9 cellular contexts compared by ENCODE assay signal in the genomic region with DNA sequence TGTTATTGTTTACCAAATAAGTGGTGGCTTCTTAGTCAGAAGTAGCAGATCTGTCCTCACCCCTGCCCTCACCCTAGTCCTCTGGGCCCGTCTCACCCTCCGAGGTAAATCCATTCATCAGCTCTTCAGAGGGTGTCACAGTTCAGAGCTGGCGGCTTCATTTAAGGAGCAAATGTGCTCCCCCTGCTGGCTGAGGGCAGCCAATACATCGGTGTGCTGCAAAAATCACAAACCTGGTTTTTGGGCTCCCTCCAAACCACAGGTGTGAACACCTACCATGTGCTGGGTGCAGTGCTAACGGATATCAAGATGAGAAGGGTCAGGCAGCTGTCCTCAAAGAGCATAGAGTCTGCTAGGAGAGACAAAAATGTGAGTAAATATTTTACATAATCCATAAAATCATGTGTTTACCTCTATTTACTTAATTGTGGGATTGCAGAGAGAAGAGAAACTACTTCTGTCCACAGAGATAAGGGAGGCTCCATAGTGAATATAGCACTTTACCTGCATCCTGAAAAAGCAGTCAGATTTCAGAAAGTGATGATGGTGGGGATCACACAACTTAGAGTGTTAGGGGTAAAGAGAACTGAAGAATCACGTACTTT. TPM values are rescaled to one million over a fixed set of nuclear protein-coding genes. Genes with fewer than 3 reads are reported as not detected.
DNase-seq lines count a peak whose midpoint lies in the region; ATAC-seq and TF ChIP-seq lines count a peak whose summit lies in the region.
"Had no signal": no experiment of that assay in that cellular context is flagged by ENCODE, and none has a peak within 500 bp of the region (broad histone marks: within the 10 kb centered on the region; RNA-seq: fewer than 3 reads in every experiment).

No MANE protein-coding gene starts in this region.

- H3K27ac Mint-ChIP-seq in activated CD4-positive, alpha-beta T cell treated with anti-CD3 and anti-CD28 coated beads for 36 hours: no peak overlapping the region
- no peak overlapping the region for H3K27ac Mint-ChIP-seq in chondrocyte (ENCODE audit: unreplicated experiment)

- H3K27me3 ChIP-seq in right lobe of liver: no peaks in the 10 kb centered on the region

- H3K9me3 ChIP-seq in right lobe of liver: no peaks in the 10 kb centered on the region

- CTCF ChIA-PET in HEK293T (lab: Yijun Ruan, JAX): interaction anchor here (0.6 to 1.9 kb wide), 9 partner anchors 9 to 151 kb away, joined by 3 to 9 read pairs (median 4); no protein-coding TSS in a partner anchor
- CTCF ChIA-PET in activated CD4-positive, alpha-beta T cell treated with anti-CD3 and anti-CD28 coated beads for 36 hours (lab: Charles Lee): interaction anchor here (0.5 to 4.6 kb wide), 23 partner anchors 9 to 369 kb away, joined by 3 to 41 read pairs (median 4); no protein-coding TSS in a partner anchor

- H3K4me3 ChIP-seq in right lobe of liver: no peak overlapping the region

- H3K27me3 Mint-ChIP-seq in activated CD4-positive, alpha-beta T cell treated with anti-CD3 and anti-CD28 coated beads for 36 hours: peaks cover 24% of the 10 kb centered on the region
- peaks cover 63% of the 10 kb centered on the region for H3K27me3 Mint-ChIP-seq in chondrocyte (ENCODE audit: low read depth)

- POLR2A ChIA-PET in HEK293T (lab: Yijun Ruan, JAX): no interaction called here
- POLR2A ChIA-PET in activated CD4-positive, alpha-beta T cell treated with anti-CD3 and anti-CD28 coated beads for 36 hours (lab: Charles Lee): interaction anchor here (0.6 kb wide), 1 partner anchor 9 kb away, joined by 3 read pairs; no protein-coding TSS in a partner anchor

- DNase-seq in DMS153 (lab: John Stamatoyannopoulos, UW): peak; percentile 66
- DNase-seq in HEK293T (ENCODE audit: extremely low spot score): peak; percentile 82
- DNase-seq in NCI-H2227 (lab: John Stamatoyannopoulos, UW; ENCODE audit: unreplicated experiment): peak; percentile 76
- DNase-seq in activated CD4-positive, alpha-beta T cell treated with anti-CD3 and anti-CD28 coated beads for 36 hours: peak; percentile 80
- no peak for DNase-seq in chondrocyte (ENCODE audit: low spot score)
- peak; percentile 47 to 61 (median 59) for DNase-seq in right lobe of liver
- DNase-seq in stimulated activated CD8-positive, alpha-beta memory T cell treated with anti-CD3 and anti-CD28 coated beads, Interleukin-12 subunit alpha, Interleukin-12 subunit beta, amount 100 ng/mL, for 1 hour (ENCODE audit: low read depth): peak; percentile 42

- no peak for TF ChIP-seq POLR2A in right lobe of liver (IDR thresholded peaks at IDR 0.05)

- no peaks in the 10 kb centered on the region for H3K36me3 Mint-ChIP-seq in activated CD4-positive, alpha-beta T cell treated with anti-CD3 and anti-CD28 coated beads for 36 hours (ENCODE audit: low read depth)
- no peaks in the 10 kb centered on the region for H3K36me3 Mint-ChIP-seq in chondrocyte (ENCODE audit: low read depth)

- H3K36me3 ChIP-seq in right lobe of liver: no peaks in the 10 kb centered on the region

- H3K4me1 Mint-ChIP-seq in activated CD4-positive, alpha-beta T cell treated with anti-CD3 and anti-CD28 coated beads for 36 hours: no peaks in the 10 kb centered on the region
- no peaks in the 10 kb centered on the region for H3K4me1 Mint-ChIP-seq in chondrocyte (ENCODE audit: low read depth)

- H3K27ac ChIP-seq in right lobe of liver: no peak overlapping the region

- no peak overlapping the region for H3K4me3 Mint-ChIP-seq in activated CD4-positive, alpha-beta T cell treated with anti-CD3 and anti-CD28 coated beads for 36 hours
- no peak overlapping the region for H3K4me3 Mint-ChIP-seq in chondrocyte (ENCODE audit: unreplicated experiment)

- H3K9me3 Mint-ChIP-seq in activated CD4-positive, alpha-beta T cell treated with anti-CD3 and anti-CD28 coated beads for 36 hours (ENCODE audit: low read depth): no peaks in the 10 kb centered on the region
- H3K9me3 Mint-ChIP-seq in chondrocyte (ENCODE audit: low read depth): no peaks in the 10 kb centered on the region

- TF ChIP-seq CTCF in chondrocyte (IDR thresholded peaks at IDR 0.05) (peak; percentile 92), right lobe of liver (IDR thresholded peaks at IDR 0.05) (peak; percentile 63 to 89 (median 86))

- H3K4me1 ChIP-seq in right lobe of liver: no peaks in the 10 kb centered on the region

- 15% methylated on average over 6 of the region's 6 CpGs for WGBS in right lobe of liver (ENCODE audit: insufficient coverage, low coverage, low lambda C conversion rate, missing lambda C conversion rate)

- intact Hi-C loops in activated CD4-positive, alpha-beta T cell treated with anti-CD3 and anti-CD28 coated beads for 36 hours (cut with DNase I, micrococcal nuclease): loop anchor here (1.0 to 5.0 kb wide), 3 partner anchors 132 to 287 kb away; no protein-coding TSS in a partner anchor
- intact Hi-C loops in right lobe of liver (cut with DNase I): no loop called here

- ATAC-seq in activated CD4-positive, alpha-beta T cell treated with anti-CD3 and anti-CD28 coated beads for 36 hours: peak; percentile 96
- peak; percentile 80 to 86 (median 86) for ATAC-seq in right lobe of liver
- ATAC-seq in GM21528 (IDR thresholded peaks at IDR 0.05; ENCODE audit: low FRiP score, unreplicated experiment): no peak

TF ChIP-seq in HEK293T, 16 proteins besides CTCF, POLR2A, EP300 and RAD21:
- TF ChIP-seq PKNOX1 (IDR thresholded peaks at IDR 0.05) (peak; percentile 54; the same call in 1 of the 2 replicates), L3MBTL2 (conservative IDR thresholded peaks at IDR 0.05) (peak; percentile 67), ARNT (IDR thresholded peaks at IDR 0.05) (no peak)

RNA-seq across cellular contexts. Expression of gene CRTAC1, which starts 15.5 kb away (rescaled TPM):
- total RNA-seq in activated CD4-positive, alpha-beta T cell treated with anti-CD3 and anti-CD28 coated beads for 36 hours: not detected
- total RNA-seq in chondrocyte (0.18 to 0.37 TPM in 2 of 3 replicates, not detected in the other), right lobe of liver (under 1 TPM in 1 of 6 experiments, not detected in 5; 0.20 TPM)
- total RNA-seq: T-helper 2 cell treated with Interferon-gamma antibody and Interleukin-4, amounts not matched to agents 100 ng/mL and 5 ng/mL, for 36 hours had no signal

Comparison
In these comparisons a context has a peak if more than half of its experiments do, and no peak if none do; other contexts are left out.
1. intact Hi-C loops: an anchor here in activated CD4-positive, alpha-beta T cell treated with anti-CD3 and anti-CD28 coated beads for 36 hours (1.0 to 5.0 kb wide); none called in right lobe of liver.